ENCODE assay signal across 1 cellular context in the genomic region with DNA sequence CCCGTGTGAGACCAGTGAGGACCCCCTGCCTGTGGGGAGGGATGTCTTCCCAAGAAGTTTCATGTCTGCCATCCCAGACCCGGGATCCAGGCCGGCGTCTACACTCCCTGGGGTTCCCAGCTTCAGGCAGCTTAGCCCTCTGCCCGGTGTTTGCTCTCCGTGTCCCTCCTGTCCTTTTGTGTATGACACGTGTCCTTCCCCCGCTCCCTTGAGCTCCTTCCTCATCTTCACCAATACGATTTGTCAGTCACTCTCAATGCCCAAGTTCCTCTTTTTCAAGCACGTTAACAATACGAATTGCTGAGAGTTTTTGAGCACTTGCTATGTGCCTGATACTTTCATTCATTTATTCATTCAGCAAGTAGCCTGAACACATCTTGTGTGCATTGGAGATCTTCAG.
A peak's percentile ranks its signal among the peaks of the same experiment; 100 is the strongest.
TF ChIP-seq lines count a peak whose summit lies in the region.

No MANE protein-coding gene starts in this region.

TF ChIP-seq in K562, 482 proteins besides CTCF, POLR2A, EP300 and RAD21 (continued from another document and continues in another):
- TF ChIP-seq, protein P1, sequence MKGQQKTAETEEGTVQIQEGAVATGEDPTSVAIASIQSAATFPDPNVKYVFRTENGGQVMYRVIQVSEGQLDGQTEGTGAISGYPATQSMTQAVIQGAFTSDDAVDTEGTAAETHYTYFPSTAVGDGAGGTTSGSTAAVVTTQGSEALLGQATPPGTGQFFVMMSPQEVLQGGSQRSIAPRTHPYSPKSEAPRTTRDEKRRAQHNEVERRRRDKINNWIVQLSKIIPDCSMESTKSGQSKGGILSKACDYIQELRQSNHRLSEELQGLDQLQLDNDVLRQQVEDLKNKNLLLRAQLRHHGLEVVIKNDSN (CRISPR knock-in tag; IDR thresholded peaks at IDR 0.05) = peak; percentile 35
- TF ChIP-seq, protein P2, sequence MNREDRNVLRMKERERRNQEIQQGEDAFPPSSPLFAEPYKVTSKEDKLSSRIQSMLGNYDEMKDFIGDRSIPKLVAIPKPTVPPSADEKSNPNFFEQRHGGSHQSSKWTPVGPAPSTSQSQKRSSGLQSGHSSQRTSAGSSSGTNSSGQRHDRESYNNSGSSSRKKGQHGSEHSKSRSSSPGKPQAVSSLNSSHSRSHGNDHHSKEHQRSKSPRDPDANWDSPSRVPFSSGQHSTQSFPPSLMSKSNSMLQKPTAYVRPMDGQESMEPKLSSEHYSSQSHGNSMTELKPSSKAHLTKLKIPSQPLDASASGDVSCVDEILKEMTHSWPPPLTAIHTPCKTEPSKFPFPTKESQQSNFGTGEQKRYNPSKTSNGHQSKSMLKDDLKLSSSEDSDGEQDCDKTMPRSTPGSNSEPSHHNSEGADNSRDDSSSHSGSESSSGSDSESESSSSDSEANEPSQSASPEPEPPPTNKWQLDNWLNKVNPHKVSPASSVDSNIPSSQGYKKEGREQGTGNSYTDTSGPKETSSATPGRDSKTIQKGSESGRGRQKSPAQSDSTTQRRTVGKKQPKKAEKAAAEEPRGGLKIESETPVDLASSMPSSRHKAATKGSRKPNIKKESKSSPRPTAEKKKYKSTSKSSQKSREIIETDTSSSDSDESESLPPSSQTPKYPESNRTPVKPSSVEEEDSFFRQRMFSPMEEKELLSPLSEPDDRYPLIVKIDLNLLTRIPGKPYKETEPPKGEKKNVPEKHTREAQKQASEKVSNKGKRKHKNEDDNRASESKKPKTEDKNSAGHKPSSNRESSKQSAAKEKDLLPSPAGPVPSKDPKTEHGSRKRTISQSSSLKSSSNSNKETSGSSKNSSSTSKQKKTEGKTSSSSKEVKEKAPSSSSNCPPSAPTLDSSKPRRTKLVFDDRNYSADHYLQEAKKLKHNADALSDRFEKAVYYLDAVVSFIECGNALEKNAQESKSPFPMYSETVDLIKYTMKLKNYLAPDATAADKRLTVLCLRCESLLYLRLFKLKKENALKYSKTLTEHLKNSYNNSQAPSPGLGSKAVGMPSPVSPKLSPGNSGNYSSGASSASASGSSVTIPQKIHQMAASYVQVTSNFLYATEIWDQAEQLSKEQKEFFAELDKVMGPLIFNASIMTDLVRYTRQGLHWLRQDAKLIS (CRISPR knock-in tag; IDR thresholded peaks at IDR 0.05) = no peak
- TF ChIP-seq TGIF2 (CRISPR knock-in tag; IDR thresholded peaks at IDR 0.05) = no peak
- peak; percentile 21; the same call in 1 of the 2 replicates for TF ChIP-seq EP400 (IDR thresholded peaks at IDR 0.05)
- TF ChIP-seq, protein P3, sequence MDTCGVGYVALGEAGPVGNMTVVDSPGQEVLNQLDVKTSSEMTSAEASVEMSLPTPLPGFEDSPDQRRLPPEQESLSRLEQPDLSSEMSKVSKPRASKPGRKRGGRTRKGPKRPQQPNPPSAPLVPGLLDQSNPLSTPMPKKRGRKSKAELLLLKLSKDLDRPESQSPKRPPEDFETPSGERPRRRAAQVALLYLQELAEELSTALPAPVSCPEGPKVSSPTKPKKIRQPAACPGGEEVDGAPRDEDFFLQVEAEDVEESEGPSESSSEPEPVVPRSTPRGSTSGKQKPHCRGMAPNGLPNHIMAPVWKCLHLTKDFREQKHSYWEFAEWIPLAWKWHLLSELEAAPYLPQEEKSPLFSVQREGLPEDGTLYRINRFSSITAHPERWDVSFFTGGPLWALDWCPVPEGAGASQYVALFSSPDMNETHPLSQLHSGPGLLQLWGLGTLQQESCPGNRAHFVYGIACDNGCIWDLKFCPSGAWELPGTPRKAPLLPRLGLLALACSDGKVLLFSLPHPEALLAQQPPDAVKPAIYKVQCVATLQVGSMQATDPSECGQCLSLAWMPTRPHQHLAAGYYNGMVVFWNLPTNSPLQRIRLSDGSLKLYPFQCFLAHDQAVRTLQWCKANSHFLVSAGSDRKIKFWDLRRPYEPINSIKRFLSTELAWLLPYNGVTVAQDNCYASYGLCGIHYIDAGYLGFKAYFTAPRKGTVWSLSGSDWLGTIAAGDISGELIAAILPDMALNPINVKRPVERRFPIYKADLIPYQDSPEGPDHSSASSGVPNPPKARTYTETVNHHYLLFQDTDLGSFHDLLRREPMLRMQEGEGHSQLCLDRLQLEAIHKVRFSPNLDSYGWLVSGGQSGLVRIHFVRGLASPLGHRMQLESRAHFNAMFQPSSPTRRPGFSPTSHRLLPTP (IDR thresholded peaks at IDR 0.05; ENCODE audit: borderline replicate concordance, extremely low read depth, insufficient read length) = no peak
- TF ChIP-seq, protein P4, sequence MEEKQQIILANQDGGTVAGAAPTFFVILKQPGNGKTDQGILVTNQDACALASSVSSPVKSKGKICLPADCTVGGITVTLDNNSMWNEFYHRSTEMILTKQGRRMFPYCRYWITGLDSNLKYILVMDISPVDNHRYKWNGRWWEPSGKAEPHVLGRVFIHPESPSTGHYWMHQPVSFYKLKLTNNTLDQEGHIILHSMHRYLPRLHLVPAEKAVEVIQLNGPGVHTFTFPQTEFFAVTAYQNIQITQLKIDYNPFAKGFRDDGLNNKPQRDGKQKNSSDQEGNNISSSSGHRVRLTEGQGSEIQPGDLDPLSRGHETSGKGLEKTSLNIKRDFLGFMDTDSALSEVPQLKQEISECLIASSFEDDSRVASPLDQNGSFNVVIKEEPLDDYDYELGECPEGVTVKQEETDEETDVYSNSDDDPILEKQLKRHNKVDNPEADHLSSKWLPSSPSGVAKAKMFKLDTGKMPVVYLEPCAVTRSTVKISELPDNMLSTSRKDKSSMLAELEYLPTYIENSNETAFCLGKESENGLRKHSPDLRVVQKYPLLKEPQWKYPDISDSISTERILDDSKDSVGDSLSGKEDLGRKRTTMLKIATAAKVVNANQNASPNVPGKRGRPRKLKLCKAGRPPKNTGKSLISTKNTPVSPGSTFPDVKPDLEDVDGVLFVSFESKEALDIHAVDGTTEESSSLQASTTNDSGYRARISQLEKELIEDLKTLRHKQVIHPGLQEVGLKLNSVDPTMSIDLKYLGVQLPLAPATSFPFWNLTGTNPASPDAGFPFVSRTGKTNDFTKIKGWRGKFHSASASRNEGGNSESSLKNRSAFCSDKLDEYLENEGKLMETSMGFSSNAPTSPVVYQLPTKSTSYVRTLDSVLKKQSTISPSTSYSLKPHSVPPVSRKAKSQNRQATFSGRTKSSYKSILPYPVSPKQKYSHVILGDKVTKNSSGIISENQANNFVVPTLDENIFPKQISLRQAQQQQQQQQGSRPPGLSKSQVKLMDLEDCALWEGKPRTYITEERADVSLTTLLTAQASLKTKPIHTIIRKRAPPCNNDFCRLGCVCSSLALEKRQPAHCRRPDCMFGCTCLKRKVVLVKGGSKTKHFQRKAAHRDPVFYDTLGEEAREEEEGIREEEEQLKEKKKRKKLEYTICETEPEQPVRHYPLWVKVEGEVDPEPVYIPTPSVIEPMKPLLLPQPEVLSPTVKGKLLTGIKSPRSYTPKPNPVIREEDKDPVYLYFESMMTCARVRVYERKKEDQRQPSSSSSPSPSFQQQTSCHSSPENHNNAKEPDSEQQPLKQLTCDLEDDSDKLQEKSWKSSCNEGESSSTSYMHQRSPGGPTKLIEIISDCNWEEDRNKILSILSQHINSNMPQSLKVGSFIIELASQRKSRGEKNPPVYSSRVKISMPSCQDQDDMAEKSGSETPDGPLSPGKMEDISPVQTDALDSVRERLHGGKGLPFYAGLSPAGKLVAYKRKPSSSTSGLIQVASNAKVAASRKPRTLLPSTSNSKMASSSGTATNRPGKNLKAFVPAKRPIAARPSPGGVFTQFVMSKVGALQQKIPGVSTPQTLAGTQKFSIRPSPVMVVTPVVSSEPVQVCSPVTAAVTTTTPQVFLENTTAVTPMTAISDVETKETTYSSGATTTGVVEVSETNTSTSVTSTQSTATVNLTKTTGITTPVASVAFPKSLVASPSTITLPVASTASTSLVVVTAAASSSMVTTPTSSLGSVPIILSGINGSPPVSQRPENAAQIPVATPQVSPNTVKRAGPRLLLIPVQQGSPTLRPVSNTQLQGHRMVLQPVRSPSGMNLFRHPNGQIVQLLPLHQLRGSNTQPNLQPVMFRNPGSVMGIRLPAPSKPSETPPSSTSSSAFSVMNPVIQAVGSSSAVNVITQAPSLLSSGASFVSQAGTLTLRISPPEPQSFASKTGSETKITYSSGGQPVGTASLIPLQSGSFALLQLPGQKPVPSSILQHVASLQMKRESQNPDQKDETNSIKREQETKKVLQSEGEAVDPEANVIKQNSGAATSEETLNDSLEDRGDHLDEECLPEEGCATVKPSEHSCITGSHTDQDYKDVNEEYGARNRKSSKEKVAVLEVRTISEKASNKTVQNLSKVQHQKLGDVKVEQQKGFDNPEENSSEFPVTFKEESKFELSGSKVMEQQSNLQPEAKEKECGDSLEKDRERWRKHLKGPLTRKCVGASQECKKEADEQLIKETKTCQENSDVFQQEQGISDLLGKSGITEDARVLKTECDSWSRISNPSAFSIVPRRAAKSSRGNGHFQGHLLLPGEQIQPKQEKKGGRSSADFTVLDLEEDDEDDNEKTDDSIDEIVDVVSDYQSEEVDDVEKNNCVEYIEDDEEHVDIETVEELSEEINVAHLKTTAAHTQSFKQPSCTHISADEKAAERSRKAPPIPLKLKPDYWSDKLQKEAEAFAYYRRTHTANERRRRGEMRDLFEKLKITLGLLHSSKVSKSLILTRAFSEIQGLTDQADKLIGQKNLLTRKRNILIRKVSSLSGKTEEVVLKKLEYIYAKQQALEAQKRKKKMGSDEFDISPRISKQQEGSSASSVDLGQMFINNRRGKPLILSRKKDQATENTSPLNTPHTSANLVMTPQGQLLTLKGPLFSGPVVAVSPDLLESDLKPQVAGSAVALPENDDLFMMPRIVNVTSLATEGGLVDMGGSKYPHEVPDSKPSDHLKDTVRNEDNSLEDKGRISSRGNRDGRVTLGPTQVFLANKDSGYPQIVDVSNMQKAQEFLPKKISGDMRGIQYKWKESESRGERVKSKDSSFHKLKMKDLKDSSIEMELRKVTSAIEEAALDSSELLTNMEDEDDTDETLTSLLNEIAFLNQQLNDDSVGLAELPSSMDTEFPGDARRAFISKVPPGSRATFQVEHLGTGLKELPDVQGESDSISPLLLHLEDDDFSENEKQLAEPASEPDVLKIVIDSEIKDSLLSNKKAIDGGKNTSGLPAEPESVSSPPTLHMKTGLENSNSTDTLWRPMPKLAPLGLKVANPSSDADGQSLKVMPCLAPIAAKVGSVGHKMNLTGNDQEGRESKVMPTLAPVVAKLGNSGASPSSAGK (IDR thresholded peaks at IDR 0.05) = peak; percentile 53
- TF ChIP-seq CCAR2 (IDR thresholded peaks at IDR 0.05; ENCODE audit: low read depth, low read length) = no peak
- TF ChIP-seq ETV1 (tag; conservative IDR thresholded peaks at IDR 0.05; ENCODE audit: low read depth) = no peak
- TF ChIP-seq, protein P5, sequence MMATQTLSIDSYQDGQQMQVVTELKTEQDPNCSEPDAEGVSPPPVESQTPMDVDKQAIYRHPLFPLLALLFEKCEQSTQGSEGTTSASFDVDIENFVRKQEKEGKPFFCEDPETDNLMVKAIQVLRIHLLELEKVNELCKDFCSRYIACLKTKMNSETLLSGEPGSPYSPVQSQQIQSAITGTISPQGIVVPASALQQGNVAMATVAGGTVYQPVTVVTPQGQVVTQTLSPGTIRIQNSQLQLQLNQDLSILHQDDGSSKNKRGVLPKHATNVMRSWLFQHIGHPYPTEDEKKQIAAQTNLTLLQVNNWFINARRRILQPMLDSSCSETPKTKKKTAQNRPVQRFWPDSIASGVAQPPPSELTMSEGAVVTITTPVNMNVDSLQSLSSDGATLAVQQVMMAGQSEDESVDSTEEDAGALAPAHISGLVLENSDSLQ (IDR thresholded peaks at IDR 0.05) = peak; percentile 67
- no peak for TF ChIP-seq YY1 (IDR thresholded peaks at IDR 0.05; ENCODE audit: borderline replicate concordance in 1 of 3, control insufficient read depth in 1 of 3, extremely low read depth in 1 of 3, insufficient read depth in 3 of 3, insufficient read length in 1 of 3, insufficient replicate concordance in 2 of 3, low read depth in 1 of 3, low read length in 2 of 3)
- no peak for TF ChIP-seq ZNF75A (CRISPR knock-in tag; IDR thresholded peaks at IDR 0.05)
- TF ChIP-seq, protein P6, sequence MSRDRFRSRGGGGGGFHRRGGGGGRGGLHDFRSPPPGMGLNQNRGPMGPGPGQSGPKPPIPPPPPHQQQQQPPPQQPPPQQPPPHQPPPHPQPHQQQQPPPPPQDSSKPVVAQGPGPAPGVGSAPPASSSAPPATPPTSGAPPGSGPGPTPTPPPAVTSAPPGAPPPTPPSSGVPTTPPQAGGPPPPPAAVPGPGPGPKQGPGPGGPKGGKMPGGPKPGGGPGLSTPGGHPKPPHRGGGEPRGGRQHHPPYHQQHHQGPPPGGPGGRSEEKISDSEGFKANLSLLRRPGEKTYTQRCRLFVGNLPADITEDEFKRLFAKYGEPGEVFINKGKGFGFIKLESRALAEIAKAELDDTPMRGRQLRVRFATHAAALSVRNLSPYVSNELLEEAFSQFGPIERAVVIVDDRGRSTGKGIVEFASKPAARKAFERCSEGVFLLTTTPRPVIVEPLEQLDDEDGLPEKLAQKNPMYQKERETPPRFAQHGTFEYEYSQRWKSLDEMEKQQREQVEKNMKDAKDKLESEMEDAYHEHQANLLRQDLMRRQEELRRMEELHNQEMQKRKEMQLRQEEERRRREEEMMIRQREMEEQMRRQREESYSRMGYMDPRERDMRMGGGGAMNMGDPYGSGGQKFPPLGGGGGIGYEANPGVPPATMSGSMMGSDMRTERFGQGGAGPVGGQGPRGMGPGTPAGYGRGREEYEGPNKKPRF (IDR thresholded peaks at IDR 0.05; ENCODE audit: low read depth, low read length) = no peak
- TF ChIP-seq ZBED1 (IDR thresholded peaks at IDR 0.05) = no peak
- TF ChIP-seq, protein P7, sequence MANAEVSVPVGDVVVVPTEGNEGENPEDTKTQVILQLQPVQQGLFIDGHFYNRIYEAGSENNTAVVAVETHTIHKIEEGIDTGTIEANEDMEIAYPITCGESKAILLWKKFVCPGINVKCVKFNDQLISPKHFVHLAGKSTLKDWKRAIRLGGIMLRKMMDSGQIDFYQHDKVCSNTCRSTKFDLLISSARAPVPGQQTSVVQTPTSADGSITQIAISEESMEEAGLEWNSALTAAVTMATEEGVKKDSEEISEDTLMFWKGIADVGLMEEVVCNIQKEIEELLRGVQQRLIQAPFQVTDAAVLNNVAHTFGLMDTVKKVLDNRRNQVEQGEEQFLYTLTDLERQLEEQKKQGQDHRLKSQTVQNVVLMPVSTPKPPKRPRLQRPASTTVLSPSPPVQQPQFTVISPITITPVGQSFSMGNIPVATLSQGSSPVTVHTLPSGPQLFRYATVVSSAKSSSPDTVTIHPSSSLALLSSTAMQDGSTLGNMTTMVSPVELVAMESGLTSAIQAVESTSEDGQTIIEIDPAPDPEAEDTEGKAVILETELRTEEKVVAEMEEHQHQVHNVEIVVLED (CRISPR knock-in tag; IDR thresholded peaks at IDR 0.05) = no peak
- no peak for TF ChIP-seq TAF7 (tag; IDR thresholded peaks at IDR 0.05)
- no peak for TF ChIP-seq JUN (IDR thresholded peaks at IDR 0.05; ENCODE audit: borderline replicate concordance, low read depth, low read length)
- TF ChIP-seq JUN (CRISPR knock-in tag; IDR thresholded peaks at IDR 0.05; ENCODE audit: borderline replicate concordance) = no peak
- TF ChIP-seq SP1 (CRISPR knock-in tag; IDR thresholded peaks at IDR 0.05) = no peak
- TF ChIP-seq MAFF (IDR thresholded peaks at IDR 0.05; ENCODE audit: low read length) = no peak
- TF ChIP-seq, protein P8, sequence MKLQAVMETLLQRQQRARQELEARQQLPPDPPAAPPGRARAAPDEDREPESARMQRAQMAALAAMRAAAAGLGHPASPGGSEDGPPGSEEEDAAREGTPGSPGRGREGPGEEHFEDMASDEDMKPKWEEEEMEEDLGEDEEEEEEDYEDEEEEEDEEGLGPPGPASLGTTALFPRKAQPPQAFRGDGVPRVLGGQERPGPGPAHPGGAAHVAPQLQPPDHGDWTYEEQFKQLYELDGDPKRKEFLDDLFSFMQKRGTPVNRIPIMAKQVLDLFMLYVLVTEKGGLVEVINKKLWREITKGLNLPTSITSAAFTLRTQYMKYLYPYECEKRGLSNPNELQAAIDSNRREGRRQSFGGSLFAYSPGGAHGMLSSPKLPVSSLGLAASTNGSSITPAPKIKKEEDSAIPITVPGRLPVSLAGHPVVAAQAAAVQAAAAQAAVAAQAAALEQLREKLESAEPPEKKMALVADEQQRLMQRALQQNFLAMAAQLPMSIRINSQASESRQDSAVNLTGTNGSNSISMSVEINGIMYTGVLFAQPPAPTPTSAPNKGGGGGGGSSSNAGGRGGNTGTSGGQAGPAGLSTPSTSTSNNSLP (IDR thresholded peaks at IDR 0.05; ENCODE audit: borderline replicate concordance, low read depth, low read length) = no peak
- no peak for TF ChIP-seq PURB (CRISPR knock-in tag; IDR thresholded peaks at IDR 0.05; ENCODE audit: low read depth)
